In genomic region chr11:60830478-60831142, GRCh38 we compare ENCODE assay signal across 11 cellular contexts. TPM values are rescaled to one million over a fixed set of nuclear protein-coding genes. Genes with fewer than 3 reads are reported as not detected.
A peak's percentile ranks its signal among the peaks of the same experiment; 100 is the strongest.
DNase-seq lines count a peak whose midpoint lies in the region; ATAC-seq and TF ChIP-seq lines count a peak whose summit lies in the region.
"Had no signal": no experiment of that assay in that cellular context is flagged by ENCODE, and none has a peak within 500 bp of the region (broad histone marks: within the 10 kb centered on the region; RNA-seq: fewer than 3 reads in every experiment).

No MANE protein-coding gene starts in this region.

- no peak for ATAC-seq in activated naive CD8-positive, alpha-beta T cell treated with anti-CD3 and anti-CD28 coated beads, Interleukin-2, amount 50 U/mL, for 24 hours
- ATAC-seq in HG02973 (IDR thresholded peaks at IDR 0.05; ENCODE audit: unreplicated experiment) (peak; percentile 32), GM18870 (IDR thresholded peaks at IDR 0.05; ENCODE audit: unreplicated experiment) (no peak)
- ATAC-seq in activated CD8-positive, alpha-beta T cell treated with anti-CD3 and anti-CD28 coated beads for 36 hours = peak; percentile 28
- ATAC-seq in stimulated activated effector memory CD8-positive, alpha-beta T cell treated with anti-CD3 and anti-CD28 coated beads, Interleukin-12 subunit alpha, Interleukin-12 subunit beta, amount 100 ng/mL, for 72 hours = no peak

- H3K9me3 Mint-ChIP-seq in activated naive CD8-positive, alpha-beta T cell (ENCODE audit: low read depth) = no peaks in the 10 kb centered on the region
- no peaks in the 10 kb centered on the region for H3K9me3 Mint-ChIP-seq in activated naive CD8-positive, alpha-beta T cell treated with anti-CD3 and anti-CD28 coated beads, Interleukin-2, amount 50 U/mL, for 24 hours
- H3K9me3 Mint-ChIP-seq in activated CD8-positive, alpha-beta T cell treated with anti-CD3 and anti-CD28 coated beads for 36 hours = no peaks in the 10 kb centered on the region
- no peaks in the 10 kb centered on the region for H3K9me3 Mint-ChIP-seq in stimulated activated effector memory CD8-positive, alpha-beta T cell treated with anti-CD3 and anti-CD28 coated beads, Interleukin-12 subunit alpha, Interleukin-12 subunit beta, amount 100 ng/mL, for 72 hours

- intact Hi-C loops in activated CD8-positive, alpha-beta T cell treated with anti-CD3 and anti-CD28 coated beads for 36 hours (cut with micrococcal nuclease) = loop anchor here (1.0 to 2.0 kb wide), 2 partner anchors 57 to 356 kb away; no protein-coding TSS in a partner anchor

- CTCF ChIA-PET in activated CD8-positive, alpha-beta T cell treated with anti-CD3 and anti-CD28 coated beads for 36 hours (lab: Charles Lee) = interaction anchor here (0.8 to 5.2 kb wide), 45 partner anchors 10 to 565 kb away, joined by 3 to 153 read pairs (median 5); partner anchors contain the start of genes CCDC86, PRPF19, PTGDR2 and TMEM109

- no peak overlapping the region for H4K8ac ChIP-seq in trophoblast cell (ENCODE audit: low read depth, low read length)

- no peak overlapping the region for H3K27ac Mint-ChIP-seq in activated naive CD8-positive, alpha-beta T cell
- H3K27ac Mint-ChIP-seq in activated naive CD8-positive, alpha-beta T cell treated with anti-CD3 and anti-CD28 coated beads, Interleukin-2, amount 50 U/mL, for 24 hours = no peak overlapping the region
- no peak overlapping the region for H3K27ac Mint-ChIP-seq in activated CD8-positive, alpha-beta T cell treated with anti-CD3 and anti-CD28 coated beads for 36 hours
- no peak overlapping the region for H3K27ac Mint-ChIP-seq in stimulated activated effector memory CD8-positive, alpha-beta T cell treated with anti-CD3 and anti-CD28 coated beads, Interleukin-12 subunit alpha, Interleukin-12 subunit beta, amount 100 ng/mL, for 72 hours

- H3K79me1 ChIP-seq in trophoblast cell (ENCODE audit: low read length) = peaks cover 2% of the 10 kb centered on the region

- H3K4me1 Mint-ChIP-seq in activated naive CD8-positive, alpha-beta T cell (ENCODE audit: low read depth) = peaks cover 18% of the 10 kb centered on the region
- peaks cover 2% of the 10 kb centered on the region for H3K4me1 Mint-ChIP-seq in activated naive CD8-positive, alpha-beta T cell treated with anti-CD3 and anti-CD28 coated beads, Interleukin-2, amount 50 U/mL, for 24 hours
- H3K4me1 Mint-ChIP-seq in activated CD8-positive, alpha-beta T cell treated with anti-CD3 and anti-CD28 coated beads for 36 hours (ENCODE audit: low read depth) = peaks cover 2% of the 10 kb centered on the region
- H3K4me1 Mint-ChIP-seq in stimulated activated effector memory CD8-positive, alpha-beta T cell treated with anti-CD3 and anti-CD28 coated beads, Interleukin-12 subunit alpha, Interleukin-12 subunit beta, amount 100 ng/mL, for 72 hours = no peaks in the 10 kb centered on the region

- H3K27me3 ChIP-seq in trophoblast cell (ENCODE audit: insufficient read depth, low read length) = no peaks in the 10 kb centered on the region
- H3K27me3 ChIP-seq: body of pancreas had no signal

- POLR2A ChIA-PET in activated CD8-positive, alpha-beta T cell treated with anti-CD3 and anti-CD28 coated beads for 36 hours (lab: Charles Lee) = interaction anchor here (0.7 to 1.8 kb wide), 4 partner anchors 10 to 74 kb away, joined by 3 to 4 read pairs (median 3); no protein-coding TSS in a partner anchor

- no peak overlapping the region for H3K4me3 ChIP-seq in trophoblast cell (ENCODE audit: low read depth, low read length)
- H3K4me3 ChIP-seq: body of pancreas had no signal

- no peak for TF ChIP-seq CTCF in activated CD8-positive, alpha-beta T cell treated with anti-CD3 and anti-CD28 coated beads for 36 hours (IDR thresholded peaks at IDR 0.05)

- H3K4ac ChIP-seq in trophoblast cell (ENCODE audit: low read depth, low read length) = no peak overlapping the region

- H3K14ac ChIP-seq in trophoblast cell (ENCODE audit: low read length) = no peak overlapping the region

- peak overlapping the region; percentile 65 for H3K4me3 Mint-ChIP-seq in activated naive CD8-positive, alpha-beta T cell
- H3K4me3 Mint-ChIP-seq in activated naive CD8-positive, alpha-beta T cell treated with anti-CD3 and anti-CD28 coated beads, Interleukin-2, amount 50 U/mL, for 24 hours = no peak overlapping the region
- no peak overlapping the region for H3K4me3 Mint-ChIP-seq in activated CD8-positive, alpha-beta T cell treated with anti-CD3 and anti-CD28 coated beads for 36 hours
- no peak overlapping the region for H3K4me3 Mint-ChIP-seq in stimulated activated effector memory CD8-positive, alpha-beta T cell treated with anti-CD3 and anti-CD28 coated beads, Interleukin-12 subunit alpha, Interleukin-12 subunit beta, amount 100 ng/mL, for 72 hours

- H3K27me3 Mint-ChIP-seq in activated naive CD8-positive, alpha-beta T cell = peaks cover 2% of the 10 kb centered on the region
- no peaks in the 10 kb centered on the region for H3K27me3 Mint-ChIP-seq in activated naive CD8-positive, alpha-beta T cell treated with anti-CD3 and anti-CD28 coated beads, Interleukin-2, amount 50 U/mL, for 24 hours
- H3K27me3 Mint-ChIP-seq in activated CD8-positive, alpha-beta T cell treated with anti-CD3 and anti-CD28 coated beads for 36 hours = peaks cover 1% of the 10 kb centered on the region

- no peak for DNase-seq in activated naive CD8-positive, alpha-beta T cell treated with anti-CD3 and anti-CD28 coated beads, Interleukin-2, amount 50 U/mL, for 24 hours
- no peak for DNase-seq in activated CD8-positive, alpha-beta T cell treated with anti-CD3 and anti-CD28 coated beads for 36 hours
- no peak for DNase-seq in trophoblast cell
- no peak for DNase-seq in stimulated activated effector memory CD8-positive, alpha-beta T cell treated with anti-CD3 and anti-CD28 coated beads, Interleukin-12 subunit alpha, Interleukin-12 subunit beta, amount 100 ng/mL, for 72 hours (ENCODE audit: low spot score in 2 of 2)
- DNase-seq in cerebellar nuclear complex (lab: John Stamatoyannopoulos, UW) = no peak

- H3K36me3 ChIP-seq in trophoblast cell (ENCODE audit: control insufficient read depth in 1 of 2, insufficient read depth in 2 of 2, low read length in 2 of 2) = no peaks in the 10 kb centered on the region

- H4K91ac ChIP-seq in trophoblast cell (ENCODE audit: low read depth, low read length) = no peak overlapping the region

- no peak overlapping the region for H2BK12ac ChIP-seq in trophoblast cell (ENCODE audit: low read length)

- no peaks in the 10 kb centered on the region for H3K9me3 ChIP-seq in trophoblast cell (ENCODE audit: insufficient read depth, low read depth, low read length)
- H3K9me3 ChIP-seq: body of pancreas had no signal

- no CpG with 5 or more reads among the region's 10 CpGs for WGBS in trophoblast cell (ENCODE audit: extremely low coverage, insufficient coverage, insufficient read length)

- H2AFZ ChIP-seq in trophoblast cell (ENCODE audit: insufficient read depth, low read length, poor library complexity) = no peak overlapping the region

- no peak overlapping the region for H3K27ac ChIP-seq in trophoblast cell (ENCODE audit: low read depth, low read length)
- H3K27ac ChIP-seq: body of pancreas had no signal

- no peak overlapping the region for H3K23ac ChIP-seq in trophoblast cell (ENCODE audit: low read length)

- H2AK5ac ChIP-seq in trophoblast cell (ENCODE audit: low read length) = no peak overlapping the region

- no peak overlapping the region for H3K18ac ChIP-seq in trophoblast cell (ENCODE audit: low read length)

- H3K4me1 ChIP-seq in trophoblast cell (ENCODE audit: control insufficient read depth in 1 of 2, insufficient read depth in 2 of 2, low read length in 2 of 2) = no peaks in the 10 kb centered on the region
- H3K4me1 ChIP-seq: body of pancreas had no signal

- no peaks in the 10 kb centered on the region for H3K79me2 ChIP-seq in trophoblast cell (ENCODE audit: control insufficient read depth, insufficient read depth, low read length, poor library complexity)

- H3K4me2 ChIP-seq in trophoblast cell (ENCODE audit: low read length) = peak overlapping the region; percentile 28

- H2BK120ac ChIP-seq in trophoblast cell (ENCODE audit: insufficient read depth, low read length, poor library complexity) = no peak overlapping the region

- no peaks in the 10 kb centered on the region for H3K36me3 Mint-ChIP-seq in activated naive CD8-positive, alpha-beta T cell
- no peaks in the 10 kb centered on the region for H3K36me3 Mint-ChIP-seq in activated naive CD8-positive, alpha-beta T cell treated with anti-CD3 and anti-CD28 coated beads, Interleukin-2, amount 50 U/mL, for 24 hours (ENCODE audit: low read depth)
- no peaks in the 10 kb centered on the region for H3K36me3 Mint-ChIP-seq in activated CD8-positive, alpha-beta T cell treated with anti-CD3 and anti-CD28 coated beads for 36 hours (ENCODE audit: low read depth)
- H3K36me3 Mint-ChIP-seq in stimulated activated effector memory CD8-positive, alpha-beta T cell treated with anti-CD3 and anti-CD28 coated beads, Interleukin-12 subunit alpha, Interleukin-12 subunit beta, amount 100 ng/mL, for 72 hours = no peaks in the 10 kb centered on the region

- H2BK5ac ChIP-seq in trophoblast cell (ENCODE audit: low read depth, low read length, poor library complexity) = no peak overlapping the region

- H4K12ac ChIP-seq in trophoblast cell (ENCODE audit: low read depth, low read length) = no peak overlapping the region

- no peak overlapping the region for H3K9ac ChIP-seq in trophoblast cell (ENCODE audit: low read length)

RNA-seq across cellular contexts. Expression of gene CCDC86, which starts 11.3 kb away (rescaled TPM):
- 10 to 100 TPM; 48.1 to 51.4 TPM for total RNA-seq in activated CD8-positive, alpha-beta T cell treated with anti-CD3 and anti-CD28 coated beads for 36 hours
- polyA plus RNA-seq in trophoblast cell (2013) = 35.1 and 37.2 TPM in 2 replicates

RNA-seq across cellular contexts. Expression of gene PTGDR2, which starts 25.1 kb away (rescaled TPM):
- under 1 TPM; 0.23 to 0.38 TPM for total RNA-seq in activated CD8-positive, alpha-beta T cell treated with anti-CD3 and anti-CD28 coated beads for 36 hours
- 0.12 and 0.19 TPM in 2 replicates for polyA plus RNA-seq in trophoblast cell (2013)
- total RNA-seq: G401 had no signal

RNA-seq across cellular contexts. Expression of gene ZP1, which starts 36.7 kb away (rescaled TPM):
- total RNA-seq in activated CD8-positive, alpha-beta T cell treated with anti-CD3 and anti-CD28 coated beads for 36 hours = not detected
- polyA plus RNA-seq in trophoblast cell (2013) = 0.08 and 0.18 TPM in 2 replicates
- total RNA-seq: body of pancreas, G401, right cardiac atrium had no signal

RNA-seq across cellular contexts. Expression of gene MS4A10, which starts 45.5 kb away (rescaled TPM):
- total RNA-seq in activated CD8-positive, alpha-beta T cell treated with anti-CD3 and anti-CD28 coated beads for 36 hours = not detected
- 0.11 and 0.14 TPM in 2 replicates for polyA plus RNA-seq in trophoblast cell (2013)
- total RNA-seq: body of pancreas, G401, right cardiac atrium had no signal
- polyA plus RNA-seq: right cardiac atrium had no signal

Comparison
In these comparisons a context has a peak if more than half of its experiments do, and no peak if none do; other contexts are left out.
1. ATAC-seq: peak in HG02973 (single experiment) and activated CD8-positive, alpha-beta T cell treated with anti-CD3 and anti-CD28 coated beads for 36 hours (single experiment); none in activated naive CD8-positive, alpha-beta T cell treated with anti-CD3 and anti-CD28 coated beads, Interleukin-2, amount 50 U/mL, for 24 hours (single experiment), stimulated activated effector memory CD8-positive, alpha-beta T cell treated with anti-CD3 and anti-CD28 coated beads, Interleukin-12 subunit alpha, Interleukin-12 subunit beta, amount 100 ng/mL, for 72 hours (single experiment) and GM18870 (single experiment).